8 cellular contexts compared by ENCODE assay signal in the genomic region with DNA sequence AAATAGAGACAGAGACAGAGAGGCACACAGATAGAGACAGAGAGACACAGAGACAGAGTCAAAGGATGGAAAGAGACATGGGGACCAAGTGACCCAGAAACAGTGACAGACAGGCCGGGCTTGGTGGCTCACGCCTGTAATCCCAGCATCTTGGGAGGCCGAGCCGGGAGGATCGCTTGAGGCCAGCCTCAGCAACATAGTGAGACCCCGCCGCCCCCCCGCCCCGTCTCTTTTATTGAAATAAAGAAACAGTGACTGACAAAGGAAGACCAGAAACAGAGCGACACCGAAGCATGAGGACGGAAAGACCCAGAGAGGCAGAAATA. TPM values are rescaled to one million over a fixed set of nuclear protein-coding genes. Genes with fewer than 3 reads are reported as not detected.
A peak's percentile ranks its signal among the peaks of the same experiment; 100 is the strongest.
DNase-seq lines count a peak whose midpoint lies in the region; ATAC-seq and TF ChIP-seq lines count a peak whose summit lies in the region.

No MANE protein-coding gene starts in this region.

- H3K4me3 ChIP-seq in breast epithelium: peak overlapping the region; percentile 96 to 100 (median 99)
- no peak overlapping the region for H3K4me3 ChIP-seq in lung
- H3K4me3 ChIP-seq in transverse colon: peak overlapping the region in 3 of 4 donors; percentile 30 to 97 (median 95)

- H3K27me3 Mint-ChIP-seq in activated T-cell treated with anti-CD3 and anti-CD28 coated beads, Interleukin-2, amount 50 U/mL, for 24 hours: peaks cover 34% of the 10 kb centered on the region

- no peak for TF ChIP-seq POLR2A in breast epithelium (IDR thresholded peaks at IDR 0.05)
- no peak for TF ChIP-seq POLR2A in transverse colon (IDR thresholded peaks at IDR 0.05)

- peaks cover 27% of the 10 kb centered on the region for H3K4me1 Mint-ChIP-seq in activated T-cell treated with anti-CD3 and anti-CD28 coated beads, Interleukin-2, amount 50 U/mL, for 24 hours (ENCODE audit: low read depth)

- no peak for DNase-seq in activated T-cell treated with anti-CD3 and anti-CD28 coated beads, Interleukin-2, amount 50 U/mL, for 24 hours
- DNase-seq in activated T-cell treated with anti-CD3 and anti-CD28 coated beads, Interleukin-2, amount 50 U/mL, for 1 hour: no peak
- DNase-seq in breast epithelium (ENCODE audit: low spot score in 2 of 2): no peak
- no peak for DNase-seq in lung (ENCODE audit: low spot score)
- no peak for DNase-seq in transverse colon
- DNase-seq in NCI-H2081 (lab: John Stamatoyannopoulos, UW): no peak

- H3K4me1 ChIP-seq in breast epithelium (peaks cover 6 to 7% of the 10 kb centered on the region in 2 donors), lung (ENCODE audit: control insufficient read depth in 2 of 2, insufficient read depth in 2 of 2, low read length in 2 of 2) (peaks cover 0 to 6% of the 10 kb centered on the region in 2 donors), transverse colon (peaks cover 11 to 42% (median 31%) of the 10 kb centered on the region in 4 donors)

- TF ChIP-seq CTCF in breast epithelium (IDR thresholded peaks at IDR 0.05) (no peak), lung (IDR thresholded peaks at IDR 0.05; ENCODE audit: control extremely low read depth, extremely low read depth) (no peak), transverse colon (IDR thresholded peaks at IDR 0.05) (no peak)

- ATAC-seq in lung (ENCODE audit: insufficient read depth, low FRiP score): no peak
- ATAC-seq in HG02588 (IDR thresholded peaks at IDR 0.05; ENCODE audit: unreplicated experiment): no peak
- ATAC-seq in GM19397 (IDR thresholded peaks at IDR 0.05; ENCODE audit: unreplicated experiment): no peak

- H3K27me3 ChIP-seq in breast epithelium (no peaks in the 10 kb centered on the region), lung (ENCODE audit: control insufficient read depth, insufficient read depth) (no peaks in the 10 kb centered on the region), transverse colon (no peaks in the 10 kb centered on the region)

- H3K36me3 ChIP-seq in breast epithelium: no peaks in the 10 kb centered on the region
- H3K36me3 ChIP-seq in lung (ENCODE audit: control insufficient read depth in 2 of 2, insufficient read depth in 2 of 2, low read length in 2 of 2): no peaks in the 10 kb centered on the region
- H3K36me3 ChIP-seq in transverse colon: no peaks in the 10 kb centered on the region

- peak overlapping the region; percentile 93 to 100 for H3K27ac ChIP-seq in breast epithelium
- peak overlapping the region; percentile 79 to 90 for H3K27ac ChIP-seq in lung (ENCODE audit: low read depth in 1 of 2, low read length in 1 of 2)
- peak overlapping the region; percentile 96 to 99 (median 97) for H3K27ac ChIP-seq in transverse colon

- peak overlapping the region; percentile 82 for H3K4me3 Mint-ChIP-seq in activated T-cell treated with anti-CD3 and anti-CD28 coated beads, Interleukin-2, amount 50 U/mL, for 24 hours

- H3K9me3 Mint-ChIP-seq in activated T-cell treated with anti-CD3 and anti-CD28 coated beads, Interleukin-2, amount 50 U/mL, for 24 hours: no peaks in the 10 kb centered on the region

- intact Hi-C loops in breast epithelium (cut with DNase I; ENCODE audit: low total_unique reads): no loop called here
- intact Hi-C loops in transverse colon (cut with DNase I; ENCODE audit: low total_unique reads): no loop called here

- H3K9me3 ChIP-seq in breast epithelium (no peaks in the 10 kb centered on the region), lung (ENCODE audit: control insufficient read depth in 2 of 2, insufficient read depth in 1 of 2, low read length in 1 of 2) (no peaks in the 10 kb centered on the region), transverse colon (no peaks in the 10 kb centered on the region)

- in situ Hi-C loops in transverse colon (cut with MboI; ENCODE audit: low pct_ligation_motif_present in 1 of 4, low pct_unique_long_range_greater_than_20kb in 1 of 4, low sequenced_read_pairs in 3 of 4): no loop called here

- peak overlapping the region; percentile 85 for H3K27ac Mint-ChIP-seq in activated T-cell treated with anti-CD3 and anti-CD28 coated beads, Interleukin-2, amount 50 U/mL, for 24 hours

- H3K36me3 Mint-ChIP-seq in activated T-cell treated with anti-CD3 and anti-CD28 coated beads, Interleukin-2, amount 50 U/mL, for 24 hours (ENCODE audit: low read depth): no peaks in the 10 kb centered on the region

- WGBS in lung, 2 donors: 7 to 8% methylated on average over 12 of the region's 12 CpGs
- 7 to 11% methylated on average over 12 of the region's 12 CpGs for WGBS in transverse colon (ENCODE audit: low coverage in 1 of 2), 2 donors

- no peak for TF ChIP-seq EP300 in transverse colon (IDR thresholded peaks at IDR 0.05; ENCODE audit: low read depth)

RNA-seq across cellular contexts. Expression of gene NECTIN2, which starts 0.8 kb away (rescaled TPM):
- 100 to 1,000 TPM in 1 of 3 donors, 10 to 100 TPM in 2; 28.0 to 114 (median 86.6) TPM for total RNA-seq in breast epithelium
- 100 to 1,000 TPM in 1 of 2 donors, 10 to 100 TPM in 1; 90.4 to 117 TPM for total RNA-seq in lung
- 10 to 100 TPM; 76.9 to 97.6 TPM for polyA plus RNA-seq in lung
- 100 to 1,000 TPM in 3 of 4 donors, 10 to 100 TPM in 1; 93.7 to 147 (median 125) TPM for total RNA-seq in transverse colon

RNA-seq across cellular contexts. Expression of gene BCAM, which starts 36.3 kb away (rescaled TPM):
- 100 to 1,000 TPM in 1 of 3 donors, 10 to 100 TPM in 2; 17.1 to 102 (median 75.4) TPM for total RNA-seq in breast epithelium
- total RNA-seq in lung: 100 to 1,000 TPM; 168 to 225 TPM
- 100 to 1,000 TPM in 1 of 2 donors, 10 to 100 TPM in 1; 59.2 to 202 TPM for polyA plus RNA-seq in lung
- 10 to 100 TPM in 3 of 4 donors, 1 to 10 TPM in 1; 7.9 to 95.1 (median 23.1) TPM for total RNA-seq in transverse colon

RNA-seq across cellular contexts. Expression of gene TOMM40, which starts 45.8 kb away (rescaled TPM):
- 10 to 100 TPM; 32.9 to 48.2 (median 39.7) TPM for total RNA-seq in breast epithelium
- 10 to 100 TPM; 17.6 to 76.8 TPM for total RNA-seq in lung
- polyA plus RNA-seq in lung: 10 to 100 TPM; 55.0 to 69.4 TPM
- 100 to 1,000 TPM in 1 of 4 donors, 10 to 100 TPM in 3; 36.0 to 101 (median 53.8) TPM for total RNA-seq in transverse colon
